11 cellular contexts compared by ENCODE assay signal in genomic region chr3:84918592-84918991, GRCh38. TPM values are rescaled to one million over a fixed set of nuclear protein-coding genes. Genes with fewer than 3 reads are reported as not detected.
A peak's percentile ranks its signal among the peaks of the same experiment; 100 is the strongest.
DNase-seq lines count a peak whose midpoint lies in the region; ATAC-seq and TF ChIP-seq lines count a peak whose summit lies in the region.
"Not testable (repeated sequence)": the region's sequence is repeated elsewhere in the genome, so short reads cannot be mapped to it uniquely, and the experiment has no call there.
"Had no signal": no experiment of that assay in that cellular context is flagged by ENCODE, and none has a peak within 500 bp of the region (broad histone marks: within the 10 kb centered on the region; RNA-seq: fewer than 3 reads in every experiment).

No MANE protein-coding gene starts in this region.

- not testable (repeated sequence) for TF ChIP-seq EP300 in sigmoid colon (IDR thresholded peaks at IDR 0.05)

- not testable (repeated sequence) for H3K27ac Mint-ChIP-seq in chondrocyte (ENCODE audit: unreplicated experiment)

- H3K4me1 ChIP-seq in right cardiac atrium (ENCODE audit: control insufficient read depth, insufficient read depth, low read length); sigmoid colon; testis: not testable (repeated sequence)

- not testable (repeated sequence) for TF ChIP-seq CTCF in chondrocyte (IDR thresholded peaks at IDR 0.05); sigmoid colon (IDR thresholded peaks at IDR 0.05); testis (IDR thresholded peaks at IDR 0.05)

- H3K9me3 Mint-ChIP-seq in chondrocyte (ENCODE audit: low read depth) = peaks cover 28% of the 10 kb centered on the region

- H3K9me3 ChIP-seq in right cardiac atrium (ENCODE audit: control insufficient read depth, low read length); sigmoid colon; testis: not testable (repeated sequence)

- H3K4me3 Mint-ChIP-seq in chondrocyte (ENCODE audit: unreplicated experiment) = not testable (repeated sequence)

- H3K4me1 Mint-ChIP-seq in chondrocyte (ENCODE audit: low read depth) = not testable (repeated sequence)

- TF ChIP-seq POLR2A in sigmoid colon (IDR thresholded peaks at IDR 0.05); testis (IDR thresholded peaks at IDR 0.05): not testable (repeated sequence)

- not testable (repeated sequence) for H3K27ac ChIP-seq in right cardiac atrium (ENCODE audit: low read length); sigmoid colon; testis

- 91% methylated on average over 33 of the region's 33 CpGs for WGBS in right cardiac atrium
- 95% methylated on average over 33 of the region's 33 CpGs for WGBS in sigmoid colon, 2 donors
- WGBS in testis, 2 donors = 71 to 74% methylated on average over 20 to 26 of the region's 33 CpGs

- H3K27me3 ChIP-seq in right cardiac atrium (ENCODE audit: control insufficient read depth, insufficient read depth); sigmoid colon; testis: not testable (repeated sequence)

- intact Hi-C loops in right cardiac atrium (cut with DNase I); sigmoid colon (cut with DNase I); testis (cut with DNase I; ENCODE audit: low total_unique reads): not testable (repeated sequence)

- not testable (repeated sequence) for H3K27me3 Mint-ChIP-seq in chondrocyte (ENCODE audit: low read depth)

- H3K4me3 ChIP-seq in right cardiac atrium (ENCODE audit: low read length); sigmoid colon: not testable (repeated sequence)
- H3K4me3 ChIP-seq in testis = peak overlapping the region; percentile 15 to 23

- not testable (repeated sequence) for ATAC-seq in right cardiac atrium

- H3K36me3 Mint-ChIP-seq in chondrocyte (ENCODE audit: low read depth) = not testable (repeated sequence)

- not testable (repeated sequence) for H3K36me3 ChIP-seq in sigmoid colon; testis (ENCODE audit: low read depth, missing control alignments)

- DNase-seq in chondrocyte (ENCODE audit: low spot score) (peak; percentile 91), right cardiac atrium (peak in 2 of 3 donors; percentile 31 to 40), sigmoid colon (peak; percentile 62)
- not testable (repeated sequence) for DNase-seq in testis

RNA-seq across cellular contexts. Expression of gene CADM2, which starts 40.2 kb away (rescaled TPM):
- total RNA-seq in chondrocyte (1.1 to 1.6 TPM (median 1.2 TPM) in 3 replicates), right cardiac atrium (10 to 100 TPM; 14.3 to 17.8 (median 16.5) TPM), sigmoid colon (10 to 100 TPM; 12.8 to 22.8 (median 17.1) TPM), testis (1 to 10 TPM; 2.7 to 4.0 TPM)
- polyA plus RNA-seq in right cardiac atrium (4.3 TPM), sigmoid colon (1 to 10 TPM in 2 of 3 donors, under 1 TPM in 1; 0.46 to 1.6 (median 1.2) TPM), testis (ENCODE audit: insufficient read depth, low read depth, low replicate concordance) (1.3 TPM)
- total RNA-seq: A172; Caco-2; CD4-positive, CD25-positive, alpha-beta regulatory T cell had no signal
- polyA plus RNA-seq: AG04450; BJ; CD14-positive monocyte; CD4-positive, CD25-positive, alpha-beta regulatory T cell; CD8-positive, alpha-beta memory T cell had no signal
